34 cellular contexts compared by ENCODE assay signal in genomic region chr1:179053486-179053885, GRCh38.
"Had no signal": no experiment of that assay in that cellular context is flagged by ENCODE, and none has a peak within 500 bp of the region (broad histone marks: within the 10 kb centered on the region; RNA-seq: fewer than 3 reads in every experiment).

No MANE protein-coding gene starts in this region.

- ATAC-seq: activated CD8-positive, alpha-beta memory T cell treated with anti-CD3 and anti-CD28 coated beads, Interleukin-2, amount 10 ng/mL, durations not matched to agents 7 days and 5 days; activated T-cell treated with anti-CD3 and anti-CD28 coated beads, Interleukin-2, amount 50 U/mL, for 72 hours; activated T-helper 17 cell treated with anti-CD3 and anti-CD28 coated beads, Interleukin-2, amount 50 U/mL, for 72 hours had no signal

- H3K4me3 ChIP-seq: ascending aorta, cardiac muscle cell, SJCRH30, SK-N-MC had no signal

- H3K4me1 Mint-ChIP-seq: activated CD4-positive, alpha-beta memory T cell treated with anti-CD3 and anti-CD28 coated beads, Interleukin-2, amount 10 ng/mL, durations not matched to agents 7 days and 5 days; activated CD8-positive, alpha-beta memory T cell treated with anti-CD3 and anti-CD28 coated beads, Interleukin-2, amount 10 ng/mL, durations not matched to agents 7 days and 5 days; activated naive CD8-positive, alpha-beta T cell treated with anti-CD3 and anti-CD28 coated beads for 36 hours; activated T-helper 17 cell treated with anti-CD3 and anti-CD28 coated beads, Interleukin-2, amount 50 U/mL, for 72 hours had no signal

- H3K4me3 Mint-ChIP-seq: activated CD4-positive, alpha-beta memory T cell treated with anti-CD3 and anti-CD28 coated beads, Interleukin-2, amount 10 ng/mL, durations not matched to agents 7 days and 5 days; activated CD8-positive, alpha-beta memory T cell treated with anti-CD3 and anti-CD28 coated beads, Interleukin-2, amount 10 ng/mL, durations not matched to agents 7 days and 5 days; activated naive CD8-positive, alpha-beta T cell treated with anti-CD3 and anti-CD28 coated beads for 36 hours; activated T-cell treated with anti-CD3 and anti-CD28 coated beads, Interleukin-2, amount 50 U/mL, for 72 hours; activated T-helper 17 cell treated with anti-CD3 and anti-CD28 coated beads, Interleukin-2, amount 50 U/mL, for 72 hours had no signal

- H3K27me3 ChIP-seq: ascending aorta, cardiac muscle cell, SJCRH30 had no signal

- DNase-seq: activated CD4-positive, alpha-beta memory T cell treated with anti-CD3 and anti-CD28 coated beads, Interleukin-2, amount 10 ng/mL, durations not matched to agents 7 days and 5 days; activated CD4-positive, alpha-beta T cell treated with anti-CD3 and anti-CD28 coated beads for 1 hour; activated CD4-positive, alpha-beta T cell treated with anti-CD3 and anti-CD28 coated beads for 48 hours; activated CD4-positive, CD25-positive, alpha-beta regulatory T cell; activated CD8-positive, alpha-beta memory T cell treated with anti-CD3 and anti-CD28 coated beads for 24 hours; activated CD8-positive, alpha-beta memory T cell treated with anti-CD3 and anti-CD28 coated beads, Interleukin-2, amount 10 ng/mL, durations not matched to agents 7 days and 5 days; activated effector memory CD4-positive, alpha-beta T cell treated with anti-CD3 and anti-CD28 coated beads, Interleukin-2, amount 50 U/mL, for 16 hours; activated naive CD4-positive, alpha-beta T cell; activated naive CD4-positive, alpha-beta T cell treated with anti-CD3 and anti-CD28 coated beads, Interleukin-2, amount 50 U/mL, for 16 hours; activated naive CD8-positive, alpha-beta T cell treated with anti-CD3 and anti-CD28 coated beads for 36 hours; activated T-cell treated with anti-CD3 and anti-CD28 coated beads, Interleukin-2, amount 50 U/mL, for 1 hour; activated T-cell treated with anti-CD3 and anti-CD28 coated beads, Interleukin-2, amount 50 U/mL, for 72 hours; amygdala; MM.1S; NCI-H1092 treated with DMSO at 0.1 percent for 48 hours; NCI-H1417; NCI-H146; NCI-H187; NCI-H2029 treated with DMSO at 0.1 percent for 48 hours; NCI-H2107; NCI-H2171; NCI-H510A; NCI-H526; NCI-H748 treated with DMSO at 0.1 percent for 48 hours; NK-92 treated with Interleukin-12 subunit alpha and Interleukin-12 subunit beta, amount 100 ng/mL, for 24 hours; Right ventricle myocardium superior; SJCRH30; T1000; WERI-Rb-1 had no signal

- H3K9ac ChIP-seq: KMS-11 had no signal

- H3K27ac Mint-ChIP-seq: activated CD4-positive, alpha-beta memory T cell treated with anti-CD3 and anti-CD28 coated beads, Interleukin-2, amount 10 ng/mL, durations not matched to agents 7 days and 5 days; activated CD8-positive, alpha-beta memory T cell treated with anti-CD3 and anti-CD28 coated beads, Interleukin-2, amount 10 ng/mL, durations not matched to agents 7 days and 5 days; activated naive CD8-positive, alpha-beta T cell treated with anti-CD3 and anti-CD28 coated beads for 36 hours; activated T-cell treated with anti-CD3 and anti-CD28 coated beads, Interleukin-2, amount 50 U/mL, for 72 hours; activated T-helper 17 cell treated with anti-CD3 and anti-CD28 coated beads, Interleukin-2, amount 50 U/mL, for 72 hours had no signal

- H3K4me1 ChIP-seq: ascending aorta had no signal

- H3K9me3 Mint-ChIP-seq: activated CD4-positive, alpha-beta memory T cell treated with anti-CD3 and anti-CD28 coated beads, Interleukin-2, amount 10 ng/mL, durations not matched to agents 7 days and 5 days; activated T-cell treated with anti-CD3 and anti-CD28 coated beads, Interleukin-2, amount 50 U/mL, for 72 hours; activated T-helper 17 cell treated with anti-CD3 and anti-CD28 coated beads, Interleukin-2, amount 50 U/mL, for 72 hours had no signal

- H3K27me3 Mint-ChIP-seq: activated CD4-positive, alpha-beta memory T cell treated with anti-CD3 and anti-CD28 coated beads, Interleukin-2, amount 10 ng/mL, durations not matched to agents 7 days and 5 days; activated CD8-positive, alpha-beta memory T cell treated with anti-CD3 and anti-CD28 coated beads, Interleukin-2, amount 10 ng/mL, durations not matched to agents 7 days and 5 days; activated naive CD8-positive, alpha-beta T cell treated with anti-CD3 and anti-CD28 coated beads for 36 hours; activated T-helper 17 cell treated with anti-CD3 and anti-CD28 coated beads, Interleukin-2, amount 50 U/mL, for 72 hours had no signal

- H3K9me3 ChIP-seq: ascending aorta had no signal

- H3K27ac ChIP-seq: ascending aorta, cardiac muscle cell, KMS-11, SJCRH30, SK-N-MC had no signal

- H3K36me3 ChIP-seq: cardiac muscle cell had no signal
